Comparison of ENCODE assay signal across 15 cellular contexts in genomic region chr1:245304698-245305097, GRCh38.
"Had no signal": no experiment of that assay in that cellular context is flagged by ENCODE, and none has a peak within 500 bp of the region (broad histone marks: within the 10 kb centered on the region; RNA-seq: fewer than 3 reads in every experiment).

No MANE protein-coding gene starts in this region.

- ATAC-seq: naive thymus-derived CD8-positive, alpha-beta T cell; WTC11 had no signal

- DNase-seq: activated gamma-delta T cell treated with Interleukin-2 at 50 U/mL for 16 hours; activated T-cell treated with anti-CD3 and anti-CD28 coated beads, Interleukin-2, amount 50 U/mL, for 1 hour; aorta; dorsolateral prefrontal cortex; hippocampal formation; kidney glomerular epithelial cell; left ventricle myocardium inferior; naive thymus-derived CD8-positive, alpha-beta T cell; stimulated activated CD4-positive, alpha-beta T cell treated with anti-CD3 and anti-CD28 coated beads, Interleukin-4, amount 100 ng/mL, for 24 hours; stimulated activated naive CD4-positive, alpha-beta T cell treated with Interleukin-2 at 50 U/mL for 16 hours had no signal

- H3K9me3 ChIP-seq: esophagus muscularis mucosa, left ventricle myocardium inferior had no signal

- H3K27ac ChIP-seq: dorsolateral prefrontal cortex, esophagus muscularis mucosa, left ventricle myocardium inferior had no signal

- H3K36me3 ChIP-seq: esophagus muscularis mucosa, left ventricle myocardium inferior had no signal

- H3K27me3 ChIP-seq: esophagus muscularis mucosa had no signal

- H3K4me3 ChIP-seq: dorsolateral prefrontal cortex, esophagus muscularis mucosa, left ventricle myocardium inferior had no signal

- FAIRE-seq: colon, frontal cortex, TTC549 had no signal
